Comparison of ENCODE assay signal across 11 cellular contexts in genomic region chr16:1470543-1471251, GRCh38. TPM values are rescaled to one million over a fixed set of nuclear protein-coding genes. Genes with fewer than 3 reads are reported as not detected.
DNase-seq lines count a peak whose midpoint lies in the region; ATAC-seq and TF ChIP-seq lines count a peak whose summit lies in the region.
"Had no signal": no experiment of that assay in that cellular context is flagged by ENCODE, and none has a peak within 500 bp of the region (broad histone marks: within the 10 kb centered on the region; RNA-seq: fewer than 3 reads in every experiment).

No MANE protein-coding gene starts in this region.

- H3K27ac ChIP-seq in BLaER1 treated with 17β-estradiol and CSF1 and Interleukin-3, amounts not matched to agents 10 nM and 100 nM = peak overlapping the region; percentile 90 to 100 (median 99)
- H3K27ac ChIP-seq in brain microvascular endothelial cell (peak overlapping the region; percentile 4), WERI-Rb-1 (no peak overlapping the region)
- H3K27ac ChIP-seq: psoas muscle had no signal

- H3K4me1 ChIP-seq in BLaER1 treated with 17β-estradiol and CSF1 and Interleukin-3, amounts not matched to agents 10 nM and 100 nM = peaks cover 76 to 90% (median 87%) of the 10 kb centered on the region in 10 experiments
- peaks cover 14% of the 10 kb centered on the region for H3K4me1 ChIP-seq in mucosa of descending colon (ENCODE audit: low read depth)

- H3K4me1 Mint-ChIP-seq in IgD-negative memory B cell = peaks cover 17 to 42% (median 35%) of the 10 kb centered on the region in 3 donors

- H3K4me2 ChIP-seq in BLaER1 treated with 17β-estradiol and CSF1 and Interleukin-3, amounts not matched to agents 10 nM and 100 nM = peak overlapping the region; percentile 94 to 99 (median 98)

- intact Hi-C loops in mucosa of descending colon (cut with DNase I, micrococcal nuclease) = no loop called here

- DNase-seq in brain microvascular endothelial cell (peak; percentile 53), mucosa of descending colon (peak in 2 of 3 donors; percentile 22 to 51), superior temporal gyrus (ENCODE audit: extremely low spot score) (no peak), WERI-Rb-1 (no peak)
- no peak for DNase-seq in activated CD4-positive, CD25-positive, alpha-beta regulatory T cell (lab: John Stamatoyannopoulos, UW)
- DNase-seq: DND-41, psoas muscle, stomach had no signal

- in situ Hi-C loops in brain microvascular endothelial cell (cut with HindIII; ENCODE audit: low pct_ligation_motif_present, low sequenced_read_pairs) = no loop called here

- H3K27ac Mint-ChIP-seq in IgD-negative memory B cell = peak overlapping the region; percentile 91 to 99 (median 94)

- H4K20me1 ChIP-seq in BLaER1 treated with 17β-estradiol and CSF1 and Interleukin-3, amounts not matched to agents 10 nM and 100 nM = peaks cover 0 to 74% (median 13%) of the 10 kb centered on the region in 11 experiments; a peak in 13 of 22 replicates

- TF ChIP-seq CTCF in brain microvascular endothelial cell (IDR thresholded peaks at IDR 0.05; ENCODE audit: low read depth, low read length, missing control alignments) = no peak
- no peak for TF ChIP-seq CTCF in mucosa of descending colon (IDR thresholded peaks at IDR 0.05)
- no peak for TF ChIP-seq CTCF in WERI-Rb-1 (IDR thresholded peaks at IDR 0.05; ENCODE audit: low read depth, low read length)

- peaks cover 3 to 18% (median 9%) of the 10 kb centered on the region in 11 experiments; a peak in 15 of 22 replicates for H3K36me3 ChIP-seq in BLaER1 treated with 17β-estradiol and CSF1 and Interleukin-3, amounts not matched to agents 10 nM and 100 nM
- H3K36me3 ChIP-seq in brain microvascular endothelial cell (replicated peaks) (no peaks in the 10 kb centered on the region), mucosa of descending colon (ENCODE audit: low read depth) (no peaks in the 10 kb centered on the region), WERI-Rb-1 (peaks cover 3% of the 10 kb centered on the region)

- no peaks in the 10 kb centered on the region for H3K9me3 Mint-ChIP-seq in IgD-negative memory B cell

- H3K36me3 Mint-ChIP-seq in IgD-negative memory B cell = peaks cover 2% of the 10 kb centered on the region

- peak overlapping the region; percentile 58 to 98 (median 92) for H3K4me3 ChIP-seq in BLaER1 treated with 17β-estradiol and CSF1 and Interleukin-3, amounts not matched to agents 10 nM and 100 nM
- peak overlapping the region; percentile 5 for H3K4me3 ChIP-seq in brain microvascular endothelial cell (ENCODE audit: low read depth, low read length)
- no peak overlapping the region for H3K4me3 ChIP-seq in mucosa of descending colon
- no peak overlapping the region for H3K4me3 ChIP-seq in WERI-Rb-1 (ENCODE audit: low read depth, low read length)
- H3K4me3 ChIP-seq: psoas muscle had no signal

- peaks cover 0 to 11% (median 0%) of the 10 kb centered on the region in 11 experiments; a peak in 1 of 22 replicates for H3K9me3 ChIP-seq in BLaER1 treated with 17β-estradiol and CSF1 and Interleukin-3, amounts not matched to agents 10 nM and 100 nM (replicated peaks in 1 of 11)
- H3K9me3 ChIP-seq in mucosa of descending colon (no peaks in the 10 kb centered on the region), WERI-Rb-1 (ENCODE audit: severe bottlenecking) (no peaks in the 10 kb centered on the region)
- H3K9me3 ChIP-seq: psoas muscle, stomach had no signal

- H3K9ac ChIP-seq in BLaER1 treated with 17β-estradiol and CSF1 and Interleukin-3, amounts not matched to agents 10 nM and 100 nM = peak overlapping the region; percentile 95 to 99 (median 99)

- no peaks in the 10 kb centered on the region for H3K27me3 ChIP-seq in BLaER1 treated with 17β-estradiol and CSF1 and Interleukin-3, amounts not matched to agents 10 nM and 100 nM
- H3K27me3 ChIP-seq in brain microvascular endothelial cell (replicated peaks) (no peaks in the 10 kb centered on the region), WERI-Rb-1 (ENCODE audit: insufficient read depth, low read depth, severe bottlenecking) (no peaks in the 10 kb centered on the region)
- H3K27me3 ChIP-seq: stomach had no signal

- no peaks in the 10 kb centered on the region for H3K27me3 Mint-ChIP-seq in IgD-negative memory B cell

- peak; percentile 9 for ATAC-seq in mucosa of descending colon
- no peak for ATAC-seq in HG03521 (IDR thresholded peaks at IDR 0.05; ENCODE audit: unreplicated experiment)
- ATAC-seq: psoas muscle had no signal

- peak overlapping the region; percentile 71 to 92 (median 80) for H3K4me3 Mint-ChIP-seq in IgD-negative memory B cell

RNA-seq across cellular contexts. Expression of gene CLCN7, which starts 4.1 kb away (rescaled TPM):
- polyA plus RNA-seq in IgD-negative memory B cell = 102 TPM
- 10 to 100 TPM; 59.3 to 98.1 (median 59.8) TPM for total RNA-seq in mucosa of descending colon

RNA-seq across cellular contexts. Expression of gene PTX4, which starts 18.0 kb away (rescaled TPM):
- not detected for polyA plus RNA-seq in IgD-negative memory B cell
- total RNA-seq in mucosa of descending colon = not detected
- total RNA-seq: stomach had no signal
- polyA plus RNA-seq: stomach had no signal

RNA-seq across cellular contexts. Expression of gene TELO2, which starts 22.5 kb away (rescaled TPM):
- polyA plus RNA-seq in IgD-negative memory B cell = 37.4 TPM
- 10 to 100 TPM; 32.2 to 41.6 (median 37.8) TPM for total RNA-seq in mucosa of descending colon

RNA-seq across cellular contexts. Expression of gene CCDC154, which starts 26.3 kb away (rescaled TPM):
- 1.5 TPM for polyA plus RNA-seq in IgD-negative memory B cell
- 1 to 10 TPM in 2 of 3 donors, under 1 TPM in 1; 0.43 to 2.4 (median 1.1) TPM for total RNA-seq in mucosa of descending colon
- total RNA-seq: stomach had no signal

RNA-seq across cellular contexts. Expression of gene PERCC1, which starts 39.8 kb away (rescaled TPM):
- not detected for polyA plus RNA-seq in IgD-negative memory B cell
- under 1 TPM in 1 of 3 donors, not detected in 2; 0.34 TPM for total RNA-seq in mucosa of descending colon
- total RNA-seq: psoas muscle had no signal

Comparison
In these comparisons a context has a peak if more than half of its experiments do, and no peak if none do; other contexts are left out.
1. H3K4me3 ChIP-seq: peak in BLaER1 treated with 17β-estradiol and CSF1 and Interleukin-3, amounts not matched to agents 10 nM and 100 nM (10 of 10) and brain microvascular endothelial cell (single experiment); none in mucosa of descending colon (single experiment) and WERI-Rb-1 (single experiment).
2. DNase-seq: peak in brain microvascular endothelial cell (single experiment) and mucosa of descending colon (2 of 3); none in activated CD4-positive, CD25-positive, alpha-beta regulatory T cell (0 of 4), superior temporal gyrus (single experiment) and WERI-Rb-1 (single experiment).